9 cellular contexts compared by ENCODE assay signal in the genomic region with DNA sequence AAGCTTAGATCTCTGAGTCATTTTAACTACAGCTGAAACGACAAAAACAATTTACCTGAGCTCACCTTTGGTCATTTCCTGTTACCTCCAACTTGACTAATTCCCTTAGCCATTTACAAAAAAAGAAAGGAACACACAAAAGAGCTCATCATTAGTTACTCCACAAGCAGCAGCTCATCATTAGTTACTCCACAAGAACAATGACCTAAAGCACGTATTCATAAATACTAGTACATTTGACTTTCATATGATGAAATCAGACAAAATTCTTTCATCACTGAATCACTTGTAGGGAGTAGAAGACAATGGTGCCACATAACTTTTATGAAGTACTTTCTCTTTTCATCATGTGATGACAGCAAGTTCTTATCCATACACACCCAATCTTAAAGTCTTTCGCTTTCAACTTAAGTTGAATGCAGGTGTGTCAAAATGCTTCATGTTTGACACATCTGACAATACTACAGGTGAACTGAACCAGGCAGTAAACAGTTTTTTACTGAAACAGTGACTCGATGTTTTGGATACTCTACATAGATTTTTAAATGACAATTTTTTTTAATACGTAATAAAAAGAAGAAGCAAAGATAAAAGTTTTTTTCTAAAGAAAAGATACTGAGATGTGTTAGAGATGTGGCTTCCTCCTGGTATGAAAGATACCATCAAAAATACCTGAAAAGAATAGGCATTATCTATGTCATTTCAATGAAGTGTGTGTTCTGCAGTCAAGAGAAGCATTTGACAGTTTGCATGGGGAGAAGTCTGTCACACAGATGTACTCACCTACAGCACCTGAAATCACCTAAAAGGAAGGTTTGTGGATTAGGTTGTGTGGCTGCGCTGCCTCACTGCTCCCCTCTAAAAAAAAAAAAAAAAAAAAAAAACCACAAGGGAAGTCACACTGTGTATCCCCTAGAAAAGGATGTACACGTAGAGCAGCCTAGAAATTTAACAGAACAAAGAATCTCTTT.
A peak's percentile ranks its signal among the peaks of the same experiment; 100 is the strongest.
DNase-seq lines count a peak whose midpoint lies in the region; ATAC-seq and TF ChIP-seq lines count a peak whose summit lies in the region.
"Had no signal": no experiment of that assay in that cellular context is flagged by ENCODE, and none has a peak within 500 bp of the region (broad histone marks: within the 10 kb centered on the region; RNA-seq: fewer than 3 reads in every experiment).

No MANE protein-coding gene starts in this region.

- TF ChIP-seq CTCF in AG10803 (conservative IDR thresholded peaks at IDR 0.05; ENCODE audit: low read length): no peak
- TF ChIP-seq CTCF in fibroblast of mammary gland (conservative IDR thresholded peaks at IDR 0.05; ENCODE audit: control insufficient read depth, insufficient read depth, low read depth, low read length): no peak

- ATAC-seq in GM21576 (IDR thresholded peaks at IDR 0.05; ENCODE audit: unreplicated experiment) (peak; percentile 63), GM18870 (IDR thresholded peaks at IDR 0.05; ENCODE audit: unreplicated experiment) (no peak), left cardiac atrium (no peak)

- peak; percentile 56 for DNase-seq in AG10803 (ENCODE audit: low read depth)
- peak; percentile 77 for DNase-seq in SW480 (ENCODE audit: low spot score)
- peak; percentile 76 for DNase-seq in fibroblast of mammary gland (ENCODE audit: low read depth)
- no peak for DNase-seq in left cardiac atrium
- DNase-seq in pons (ENCODE audit: low spot score): no peak
- DNase-seq in NCI-H2107 treated with DMSO at 0.1 percent for 48 hours (lab: John Stamatoyannopoulos, UW; ENCODE audit: unreplicated experiment): no peak
- DNase-seq: activated CD8-positive, alpha-beta memory T cell treated with anti-CD3 and anti-CD28 coated beads, Interleukin-2, amount 50 U/mL, for 4 hours had no signal

- intact Hi-C loops in left cardiac atrium (cut with DNase I): no loop called here

- H3K4me3 ChIP-seq in AG10803 (ENCODE audit: low read length): no peak overlapping the region
- no peak overlapping the region for H3K4me3 ChIP-seq in fibroblast of mammary gland (ENCODE audit: control insufficient read depth, low read depth, low read length)

Comparison
In these comparisons a context has a peak if more than half of its experiments do, and no peak if none do; other contexts are left out.
1. DNase-seq: peak in AG10803 (single experiment), SW480 (single experiment) and fibroblast of mammary gland (single experiment); none in left cardiac atrium (single experiment), pons (single experiment) and NCI-H2107 treated with DMSO at 0.1 percent for 48 hours (single experiment).